In genomic region chr3:172291650-172292049, GRCh38 we compare ENCODE assay signal across 21 cellular contexts.
"Had no signal": no experiment of that assay in that cellular context is flagged by ENCODE, and none has a peak within 500 bp of the region (broad histone marks: within the 10 kb centered on the region; RNA-seq: fewer than 3 reads in every experiment).

No MANE protein-coding gene starts in this region.

- H3K9me3 Mint-ChIP-seq: activated CD4-positive, alpha-beta T cell treated with anti-CD3 and anti-CD28 coated beads, Interleukin-2, amount 10 ng/mL, durations not matched to agents 7 days and 5 days; activated CD8-positive, alpha-beta T cell treated with anti-CD3 and anti-CD28 coated beads for 36 hours; activated T-helper 1 cell treated with anti-CD3 and anti-CD28 coated beads, Interleukin-12 subunit alpha, Interleukin-12 subunit beta, Interleukin-2, Interleukin-4 antibody, amounts not matched to agents 30 ng/mL and 10 ng/mL and 1 ng/mL, durations not matched to agents 14 hours and 24 hours and 36 hours; endodermal cell had no signal

- FAIRE-seq: kidney had no signal

- H3K4me1 ChIP-seq: breast epithelium, uterus had no signal

- H3K27me3 ChIP-seq: breast epithelium, sigmoid colon, spleen, testis, uterus had no signal

- H3K36me3 ChIP-seq: breast epithelium, uterus had no signal

- H3K9me3 ChIP-seq: breast epithelium, sigmoid colon, testis, uterus had no signal

- DNase-seq: activated CD4-positive, alpha-beta T cell treated with anti-CD3 and anti-CD28 coated beads, Interleukin-2, amount 10 ng/mL, durations not matched to agents 7 days and 5 days; activated CD8-positive, alpha-beta memory T cell treated with anti-CD3 and anti-CD28 coated beads, Interleukin-2, amount 10 ng/mL, durations not matched to agents 7 days and 5 days; activated CD8-positive, alpha-beta T cell treated with anti-CD3 and anti-CD28 coated beads for 36 hours; activated gamma-delta T cell treated with Interleukin-2 at 50 U/mL for 16 hours; activated T-cell treated with anti-CD3 and anti-CD28 coated beads for 4 hours; cerebellar nuclear complex; endodermal cell; kidney; midbrain; sigmoid colon; spleen; stimulated activated CD4-positive, alpha-beta T cell treated with anti-CD3 and anti-CD28 coated beads, Interleukin-4, amount 100 ng/mL, for 1 hour; stimulated activated naive CD4-positive, alpha-beta T cell; testis; uterus had no signal

- H3K4me3 Mint-ChIP-seq: activated CD4-positive, alpha-beta T cell treated with anti-CD3 and anti-CD28 coated beads, Interleukin-2, amount 10 ng/mL, durations not matched to agents 7 days and 5 days; activated CD8-positive, alpha-beta memory T cell treated with anti-CD3 and anti-CD28 coated beads, Interleukin-2, amount 10 ng/mL, durations not matched to agents 7 days and 5 days; activated CD8-positive, alpha-beta T cell treated with anti-CD3 and anti-CD28 coated beads for 36 hours; activated naive CD8-positive, alpha-beta T cell; activated T-helper 1 cell treated with anti-CD3 and anti-CD28 coated beads, Interleukin-12 subunit alpha, Interleukin-12 subunit beta, Interleukin-2, Interleukin-4 antibody, amounts not matched to agents 30 ng/mL and 10 ng/mL and 1 ng/mL, durations not matched to agents 14 hours and 24 hours and 36 hours; endodermal cell had no signal

- H3K27me3 Mint-ChIP-seq: activated CD4-positive, alpha-beta T cell treated with anti-CD3 and anti-CD28 coated beads, Interleukin-2, amount 10 ng/mL, durations not matched to agents 7 days and 5 days; activated CD8-positive, alpha-beta memory T cell treated with anti-CD3 and anti-CD28 coated beads, Interleukin-2, amount 10 ng/mL, durations not matched to agents 7 days and 5 days; activated CD8-positive, alpha-beta T cell treated with anti-CD3 and anti-CD28 coated beads for 36 hours; activated naive CD8-positive, alpha-beta T cell had no signal

- ATAC-seq: activated CD4-positive, CD25-positive, alpha-beta regulatory T cell treated with anti-CD3 and anti-CD28 coated beads, Interleukin-2, amount 50 U/mL, for 24 hours; activated CD8-positive, alpha-beta memory T cell treated with anti-CD3 and anti-CD28 coated beads, Interleukin-2, amount 10 ng/mL, durations not matched to agents 7 days and 5 days; activated CD8-positive, alpha-beta T cell treated with anti-CD3 and anti-CD28 coated beads for 36 hours; left lobe of liver had no signal

- H3K27ac ChIP-seq: breast epithelium, sigmoid colon, testis, uterus had no signal

- H3K4me3 ChIP-seq: breast epithelium, coronary artery, sigmoid colon, spleen, testis, uterus had no signal

- H3K27ac Mint-ChIP-seq: activated CD4-positive, alpha-beta T cell treated with anti-CD3 and anti-CD28 coated beads, Interleukin-2, amount 10 ng/mL, durations not matched to agents 7 days and 5 days; activated CD8-positive, alpha-beta memory T cell treated with anti-CD3 and anti-CD28 coated beads, Interleukin-2, amount 10 ng/mL, durations not matched to agents 7 days and 5 days; activated CD8-positive, alpha-beta T cell treated with anti-CD3 and anti-CD28 coated beads for 36 hours; activated naive CD8-positive, alpha-beta T cell; activated T-helper 1 cell treated with anti-CD3 and anti-CD28 coated beads, Interleukin-12 subunit alpha, Interleukin-12 subunit beta, Interleukin-2, Interleukin-4 antibody, amounts not matched to agents 30 ng/mL and 10 ng/mL and 1 ng/mL, durations not matched to agents 14 hours and 24 hours and 36 hours; endodermal cell had no signal
